ENCODE assay signal across 10 cellular contexts in genomic region chr9:37574996-37575395, GRCh38. TPM values are rescaled to one million over a fixed set of nuclear protein-coding genes. Genes with fewer than 3 reads are reported as not detected.
DNase-seq lines count a peak whose midpoint lies in the region; ATAC-seq and TF ChIP-seq lines count a peak whose summit lies in the region.
"Had no signal": no experiment of that assay in that cellular context is flagged by ENCODE, and none has a peak within 500 bp of the region (broad histone marks: within the 10 kb centered on the region; RNA-seq: fewer than 3 reads in every experiment).

No MANE protein-coding gene starts in this region.

- no peaks in the 10 kb centered on the region for H3K36me3 Mint-ChIP-seq in HFFc6 (ENCODE audit: low read depth)

- intact Hi-C loops in A673 (cut with micrococcal nuclease; ENCODE audit: unreplicated experiment), result no loop called here

- TF ChIP-seq CTCF in A673 (conservative IDR thresholded peaks at IDR 0.05; ENCODE audit: low read depth, low read length), result no peak
- TF ChIP-seq CTCF in HFFc6 (IDR thresholded peaks at IDR 0.05), result no peak
- TF ChIP-seq CTCF in brain microvascular endothelial cell (IDR thresholded peaks at IDR 0.05; ENCODE audit: low read depth, low read length, missing control alignments), result no peak

- H3K9me3 ChIP-seq in A673 (ENCODE audit: low read depth, low read length, poor library complexity, severe bottlenecking), result no peaks in the 10 kb centered on the region
- H3K9me3 ChIP-seq in muscle layer of duodenum (ENCODE audit: control insufficient read depth in 1 of 2, low read length in 2 of 2), result no peaks in the 10 kb centered on the region

- DNase-seq in A673 (ENCODE audit: low spot score) (no peak), HFFc6 (no peak), brain microvascular endothelial cell (no peak), NCI-H748 (lab: John Stamatoyannopoulos, UW; ENCODE audit: unreplicated experiment) (no peak), medulla oblongata (ENCODE audit: extremely low spot score) (no peak)
- DNase-seq: aorta; NK-92 treated with Interleukin-12 subunit alpha and Interleukin-12 subunit beta, amount 100 ng/mL, for 24 hours had no signal

- POLR2A ChIA-PET in A673 (lab: Charles Lee; ENCODE audit: low non-redundant PET), result interaction anchor here (0.6 kb wide), 1 partner anchor 22 kb away, joined by 3 read pairs; no protein-coding TSS in a partner anchor

- CTCF ChIA-PET in A673 (lab: Charles Lee), result interaction anchor here (0.7 kb wide), 1 partner anchor 93 kb away, joined by 3 read pairs; no protein-coding TSS in a partner anchor

- no peak overlapping the region; the same call in 1 of the 2 replicates for H3K27ac Mint-ChIP-seq in HFFc6

- no peaks in the 10 kb centered on the region for H3K27me3 ChIP-seq in A673 (replicated peaks; ENCODE audit: insufficient read depth, low read depth, low read length, poor library complexity)
- no peaks in the 10 kb centered on the region for H3K27me3 ChIP-seq in brain microvascular endothelial cell (replicated peaks)
- no peaks in the 10 kb centered on the region for H3K27me3 ChIP-seq in muscle layer of duodenum (ENCODE audit: low read depth, low read length)

- no peak for ATAC-seq in GM21737 (IDR thresholded peaks at IDR 0.05; ENCODE audit: unreplicated experiment)
- no peak for ATAC-seq in HG02678 (IDR thresholded peaks at IDR 0.05; ENCODE audit: unreplicated experiment)

- TSS peak; percentile 21 for BruUV-seq in A673 (replicated peaks; lab: Mats Ljungman, UMichigan)

- H3K27ac ChIP-seq in A673 (ENCODE audit: low read depth, low read length, poor library complexity, severe bottlenecking), result peak overlapping the region; percentile 47
- no peak overlapping the region for H3K27ac ChIP-seq in brain microvascular endothelial cell
- peak overlapping the region; percentile 73 for H3K27ac ChIP-seq in muscle layer of duodenum (ENCODE audit: low read length)

- in situ Hi-C loops in brain microvascular endothelial cell (cut with HindIII; ENCODE audit: low pct_ligation_motif_present, low sequenced_read_pairs), result loop anchor here (25.0 kb wide), 1 partner anchor 88 kb away; the partner anchor contains the start of gene POLR1E

- no peaks in the 10 kb centered on the region for H3K9me3 Mint-ChIP-seq in HFFc6

- H3K27me3 Mint-ChIP-seq in HFFc6 (ENCODE audit: insufficient read depth), result no peaks in the 10 kb centered on the region

- H3K4me3 Mint-ChIP-seq in HFFc6, result peak overlapping the region; percentile 91

- H3K4me3 ChIP-seq in A673 (ENCODE audit: low read depth, low read length, poor library complexity, severe bottlenecking) (peak overlapping the region; percentile 81), brain microvascular endothelial cell (ENCODE audit: low read depth, low read length) (peak overlapping the region; percentile 81), muscle layer of duodenum (ENCODE audit: low read depth in 1 of 2, low read length in 2 of 2) (peak overlapping the region; percentile 71 to 80)

- peaks cover 19% of the 10 kb centered on the region for H3K4me1 ChIP-seq in A673 (ENCODE audit: insufficient read depth, low read length, poor library complexity, severe bottlenecking)
- H3K4me1 ChIP-seq in muscle layer of duodenum (ENCODE audit: control insufficient read depth in 1 of 2, insufficient read depth in 2 of 2, low read length in 2 of 2), result peaks cover 7 to 12% of the 10 kb centered on the region in 2 donors

- H3K4me1 Mint-ChIP-seq in HFFc6 (ENCODE audit: low read depth), result peaks cover 39% of the 10 kb centered on the region

- H3K36me3 ChIP-seq in A673 (ENCODE audit: insufficient read depth, low read length, poor library complexity, severe bottlenecking), result no peaks in the 10 kb centered on the region
- no peaks in the 10 kb centered on the region for H3K36me3 ChIP-seq in brain microvascular endothelial cell (replicated peaks)
- H3K36me3 ChIP-seq in muscle layer of duodenum (ENCODE audit: control insufficient read depth in 1 of 2, insufficient read depth in 2 of 2, low read length in 2 of 2), result no peaks in the 10 kb centered on the region

RNA-seq across cellular contexts. Expression of gene FBXO10, which starts 1.2 kb away (rescaled TPM):
- total RNA-seq in A673 (2021), result 14.5 and 15.0 TPM in 2 replicates
- 1 to 10 TPM; 6.0 to 8.9 (median 7.0) TPM for total RNA-seq in HFFc6 (2021; fragmentation: NEBNext Ultra II Directional; extraction: Animal tissue kit (Norgen Biotek cat#: 25700))

RNA-seq across cellular contexts. Expression of gene TOMM5, which starts 17.4 kb away (rescaled TPM):
- total RNA-seq in A673 (2021), result 213 and 247 TPM in 2 replicates
- total RNA-seq in HFFc6 (2021; fragmentation: NEBNext Ultra II Directional; extraction: Animal tissue kit (Norgen Biotek cat#: 25700)), result 100 to 1,000 TPM; 140 to 166 (median 148) TPM
